1 cellular context compared by ENCODE assay signal in genomic region chr6:5261545-5262109, GRCh38.
TF ChIP-seq lines count a peak whose summit lies in the region.

No MANE protein-coding gene starts in this region.

TF ChIP-seq in K562, 482 proteins besides CTCF, POLR2A, EP300 and RAD21 (continued from another document and continues in another):
- TF ChIP-seq ZBTB40 (IDR thresholded peaks at IDR 0.05) (peak; percentile 71; the same call in 1 of the 2 replicates), ZBTB40 (CRISPR knock-in tag; IDR thresholded peaks at IDR 0.05) (no peak), NELFE (IDR thresholded peaks at IDR 0.05; ENCODE audit: insufficient read depth, insufficient read length) (no peak), COPS2 (conservative IDR thresholded peaks at IDR 0.05) (no peak), CBX5 (IDR thresholded peaks at IDR 0.05; ENCODE audit: borderline replicate concordance, low read depth) (no peak), ZNF57 (CRISPR knock-in tag; IDR thresholded peaks at IDR 0.05) (no peak), C11orf30 (IDR thresholded peaks at IDR 0.05; ENCODE audit: low read depth) (no peak; the same call in 1 of the 2 replicates), ZKSCAN8 (CRISPR knock-in tag; IDR thresholded peaks at IDR 0.05) (no peak), ZNF277 (CRISPR knock-in tag; IDR thresholded peaks at IDR 0.05; ENCODE audit: borderline replicate concordance) (no peak), POLR2B (IDR thresholded peaks at IDR 0.05; ENCODE audit: low read depth, partially characterized antibody) (peak; percentile 66), ZFP1 (CRISPR knock-in tag; IDR thresholded peaks at IDR 0.05) (no peak), TFAM (CRISPR knock-in tag; conservative IDR thresholded peaks at IDR 0.05) (no peak), ZNF778 (CRISPR knock-in tag; IDR thresholded peaks at IDR 0.05) (no peak), CUX1 (CRISPR knock-in tag; IDR thresholded peaks at IDR 0.05) (no peak), ZNF398 (CRISPR knock-in tag; IDR thresholded peaks at IDR 0.05) (no peak), TBP (optimal IDR thresholded peaks at IDR 0.05; ENCODE audit: low read depth, low read length) (no peak), BCLAF1 (IDR thresholded peaks at IDR 0.05; ENCODE audit: borderline replicate concordance in 1 of 2, control insufficient read depth in 1 of 2, low read depth in 2 of 2, low read length in 1 of 2) (no peak), NCOA6 (IDR thresholded peaks at IDR 0.05) (no peak), NUFIP1 (IDR thresholded peaks at IDR 0.05; ENCODE audit: partially characterized antibody) (no peak), REST (CRISPR knock-in tag; IDR thresholded peaks at IDR 0.05; ENCODE audit: low read depth) (no peak), PPARD (CRISPR knock-in tag; IDR thresholded peaks at IDR 0.05) (no peak), NFXL1 (CRISPR knock-in tag; IDR thresholded peaks at IDR 0.05) (no peak), MED1 (CRISPR knock-in tag; IDR thresholded peaks at IDR 0.05; ENCODE audit: borderline replicate concordance) (no peak)
